Comparison of ENCODE assay signal across 8 cellular contexts in genomic region chr11:90222152-90222458, GRCh38. TPM values are rescaled to one million over a fixed set of nuclear protein-coding genes. Genes with fewer than 3 reads are reported as not detected.
DNase-seq lines count a peak whose midpoint lies in the region; ATAC-seq, FAIRE-seq and TF ChIP-seq lines count a peak whose summit lies in the region.

No MANE protein-coding gene starts in this region.

- no peaks in the 10 kb centered on the region for H3K9me3 ChIP-seq in CD8-positive, alpha-beta T cell (ENCODE audit: low read length)
- H3K9me3 ChIP-seq in HepG2 (ENCODE audit: low read length) (no peaks in the 10 kb centered on the region), tibial artery (no peaks in the 10 kb centered on the region)

- H3K27ac ChIP-seq in CD8-positive, alpha-beta T cell (ENCODE audit: low read depth, low read length), result peak overlapping the region; percentile 80
- H3K27ac ChIP-seq in angular gyrus (ENCODE audit: low read depth, low read length), result peak overlapping the region; percentile 99
- H3K27ac ChIP-seq in HepG2 (ENCODE audit: extremely low read length, insufficient read depth, low read length), result peak overlapping the region; percentile 76
- H3K27ac ChIP-seq in tibial artery, result peak overlapping the region; percentile 92 to 95

- FAIRE-seq in HepG2 (lab: Jason Lieb, UNC), result no peak

- peak overlapping the region; percentile 96 for H3K4me3 Mint-ChIP-seq in CD8-positive, alpha-beta T cell

- no peaks in the 10 kb centered on the region for H3K27me3 ChIP-seq in CD8-positive, alpha-beta T cell (ENCODE audit: insufficient read depth, low read length)
- H3K27me3 ChIP-seq in HepG2 (ENCODE audit: control insufficient read depth in 1 of 2, insufficient read depth in 2 of 2, low read length in 2 of 2) (no peaks in the 10 kb centered on the region; a peak in 1 of 5 replicates), tibial artery (no peaks in the 10 kb centered on the region)

- peaks cover 31% of the 10 kb centered on the region for H3K36me3 Mint-ChIP-seq in CD8-positive, alpha-beta T cell

- CTCF ChIA-PET in CD8-positive, alpha-beta T cell (lab: Charles Lee), result interaction anchor here (1.6 kb wide), 1 partner anchor 17 kb away, joined by 6 read pairs; no protein-coding TSS in a partner anchor
- CTCF ChIA-PET in HepG2 (lab: Yijun Ruan, JAX; ENCODE audit: low intra/inter-chr PET ratio, low total read pairs), result no interaction called here

- in situ Hi-C loops in HepG2 (cut with HindIII; ENCODE audit: extremely low pct_ligation_motif_present, low pct_unique_long_range_greater_than_20kb), result no loop called here

- intact Hi-C loops in CD8-positive, alpha-beta T cell (cut with DNase I, micrococcal nuclease), result loop anchor here in 1 of 2 experiments (10.0 kb wide), 1 partner anchor 1887 kb away; the partner anchor contains the start of gene CTSC
- intact Hi-C loops in HepG2 (cut with micrococcal nuclease; ENCODE audit: unreplicated experiment) (no loop called here), tibial artery (cut with DNase I; ENCODE audit: low total_unique reads) (no loop called here)

- BruUV-seq in HepG2 (replicated peaks; lab: Mats Ljungman, UMichigan), result no TSS peak

- peaks cover 58% of the 10 kb centered on the region for H3K79me2 ChIP-seq in HepG2 (ENCODE audit: insufficient read depth, low read length)

- no peak for DNase-seq in CD8-positive, alpha-beta T cell
- no peak for DNase-seq in HepG2 (ENCODE audit: low spot score)
- DNase-seq in tibial artery, result no peak
- no peak for DNase-seq in NCI-H128 (lab: John Stamatoyannopoulos, UW; ENCODE audit: unreplicated experiment)
- no peak for DNase-seq in effector CD8-positive, alpha-beta T cell (lab: John Stamatoyannopoulos, UW)

- peak overlapping the region; percentile 55 for H3K4me3 ChIP-seq in CD8-positive, alpha-beta T cell (ENCODE audit: low read depth, low read length)
- peak overlapping the region; percentile 80 to 83 (median 82) for H3K4me3 ChIP-seq in HepG2 (replicated peaks in 1 of 3; ENCODE audit: insufficient read depth in 1 of 3, low read depth in 2 of 3, low read length in 3 of 3)
- H3K4me3 ChIP-seq in tibial artery, result peak overlapping the region; percentile 79 to 96

- H3K4me1 ChIP-seq in CD8-positive, alpha-beta T cell (ENCODE audit: insufficient read depth, low read length), result peaks cover 36% of the 10 kb centered on the region
- peaks cover 32% of the 10 kb centered on the region for H3K4me1 ChIP-seq in HepG2 (ENCODE audit: insufficient read depth, low read length)
- peaks cover 0 to 36% (median 24%) of the 10 kb centered on the region in 4 donors for H3K4me1 ChIP-seq in tibial artery

- TF ChIP-seq RAD21 in HepG2 (CRISPR knock-in tag; IDR thresholded peaks at IDR 0.05), result no peak

- H3K27me3 Mint-ChIP-seq in CD8-positive, alpha-beta T cell (ENCODE audit: low read depth), result no peaks in the 10 kb centered on the region

- POLR2A ChIA-PET in CD8-positive, alpha-beta T cell (lab: Charles Lee), result interaction anchor here (1.9 kb wide), 1 partner anchor 12 kb away, joined by 5 read pairs; no protein-coding TSS in a partner anchor
- POLR2A ChIA-PET in HepG2 (lab: Yijun Ruan, JAX), result no interaction called here

- no peak for TF ChIP-seq POLR2A in HepG2 (IDR thresholded peaks at IDR 0.05; ENCODE audit: insufficient read depth in 1 of 2, low read depth in 2 of 2, low read length in 2 of 2)

- 4% methylated on average over 11 of the region's 11 CpGs for WGBS in HepG2 (ENCODE audit: low lambda C conversion rate)

- H4K20me1 ChIP-seq in HepG2 (ENCODE audit: insufficient read depth, low read length), result peaks cover 25% of the 10 kb centered on the region

- H3K27ac Mint-ChIP-seq in CD8-positive, alpha-beta T cell, result peak overlapping the region; percentile 95

- no peak for TF ChIP-seq CTCF in CD8-positive, alpha-beta T cell (IDR thresholded peaks at IDR 0.05)
- TF ChIP-seq CTCF in HepG2 (CRISPR knock-in tag; IDR thresholded peaks at IDR 0.05) (no peak), tibial artery (IDR thresholded peaks at IDR 0.05) (no peak)

- no peak overlapping the region for H2AFZ ChIP-seq in HepG2 (ENCODE audit: low read length)

- H3K9me3 Mint-ChIP-seq in CD8-positive, alpha-beta T cell, result no peaks in the 10 kb centered on the region

- H3K36me3 ChIP-seq in CD8-positive, alpha-beta T cell (ENCODE audit: insufficient read depth, low read length), result no peaks in the 10 kb centered on the region
- H3K36me3 ChIP-seq in HepG2 (replicated peaks in 1 of 2; ENCODE audit: control insufficient read depth in 1 of 2, insufficient read depth in 2 of 2, low read length in 2 of 2) (peaks cover 0 to 5% of the 10 kb centered on the region in 2 experiments; a peak in 2 of 5 replicates), tibial artery (no peaks in the 10 kb centered on the region)

- TF ChIP-seq EP300 in HepG2 (IDR thresholded peaks at IDR 0.05; ENCODE audit: low read depth in 2 of 2, low read length in 2 of 2) (no peak), HepG2 (CRISPR knock-in tag; IDR thresholded peaks at IDR 0.05; ENCODE audit: borderline replicate concordance) (no peak)

- H3K9ac ChIP-seq in HepG2 (ENCODE audit: insufficient read depth, low read depth, low read length), result peak overlapping the region; percentile 85

- peaks cover 60% of the 10 kb centered on the region for H3K4me1 Mint-ChIP-seq in CD8-positive, alpha-beta T cell (ENCODE audit: low read depth)

- peak overlapping the region; percentile 90 for H3K4me2 ChIP-seq in HepG2 (ENCODE audit: low read depth, low read length)

- peak; percentile 3 for ATAC-seq in CD8-positive, alpha-beta T cell
- ATAC-seq in HG02798 (IDR thresholded peaks at IDR 0.05; ENCODE audit: poor library complexity, unreplicated experiment) (peak; percentile 13), HepG2 (peak; percentile 67; the same call in 2 of the 3 replicates), HG03095 (IDR thresholded peaks at IDR 0.05; ENCODE audit: unreplicated experiment) (no peak)

TF ChIP-seq in HepG2, 621 proteins besides CTCF, POLR2A, EP300 and RAD21:
- TF ChIP-seq ZNF138 (CRISPR knock-in tag; IDR thresholded peaks at IDR 0.05; ENCODE audit: low read depth) (0 out of 2 replicates have a peak, but pooled peaks have one; percentile 10), KLF15 (CRISPR knock-in tag; IDR thresholded peaks at IDR 0.05; ENCODE audit: borderline replicate concordance) (no peak), ZMAT3 (CRISPR knock-in tag; conservative IDR thresholded peaks at IDR 0.05) (no peak)

RNA-seq across cellular contexts. Expression of gene CHORDC1, which starts 0.7 kb away (rescaled TPM):
- total RNA-seq in CD8-positive, alpha-beta T cell, result 10 to 100 TPM; 83.3 to 83.8 TPM
- total RNA-seq in HepG2 (2016; rRNA removed; fragmentation: Illumina TruSeq; extraction: Trizol), result 73.5 and 120 TPM in 2 replicates
- 8.6 and 12.4 TPM in 2 replicates for total RNA-seq in HepG2 (2016; cell fraction: cytosol; rRNA removed; fragmentation: Illumina TruSeq; extraction: Trizol; ENCODE audit: low read depth)
- 77.7 and 131 TPM in 2 replicates for total RNA-seq in HepG2 (2016; cell fraction: insoluble cytoplasmic fraction; rRNA removed; fragmentation: Illumina TruSeq; extraction: Trizol)
- total RNA-seq in HepG2 (2016; cell fraction: membrane; rRNA removed; fragmentation: Illumina TruSeq; extraction: Trizol), result 21.5 and 21.9 TPM in 2 replicates
- 61.7 and 64.3 TPM in 2 replicates for total RNA-seq in HepG2 (2016; cell fraction: nucleus; rRNA removed; fragmentation: Illumina TruSeq; extraction: Trizol)
- 16.8 and 19.1 TPM in 2 replicates for polyA plus RNA-seq in HepG2 (2011; rRNA removed)
- 14.7 and 23.5 TPM in 2 replicates for polyA plus RNA-seq in HepG2 (2011; cell fraction: cytosol; rRNA removed)
- polyA plus RNA-seq in HepG2 (2011; cell fraction: nucleus; rRNA removed), result 14.9 and 17.8 TPM in 2 replicates
- 21.4 and 44.2 TPM in 2 replicates for polyA plus RNA-seq in HepG2 (2012)
- polyA plus RNA-seq in HepG2 (2016; cell fraction: cytosol; fragmentation: Illumina TruSeq; extraction: Trizol; ENCODE audit: low read depth), result 5.1 and 6.2 TPM in 2 replicates
- polyA plus RNA-seq in HepG2 (2016; cell fraction: insoluble cytoplasmic fraction; fragmentation: Illumina TruSeq; extraction: Trizol; ENCODE audit: low read depth), result 159 and 173 TPM in 2 replicates
- polyA plus RNA-seq in HepG2 (2016; cell fraction: membrane; fragmentation: Illumina TruSeq; extraction: Trizol; ENCODE audit: low read depth), result 13.2 and 13.9 TPM in 2 replicates
- 94.3 and 97.6 TPM in 2 replicates for polyA plus RNA-seq in HepG2 (2016; cell fraction: nucleus; fragmentation: Illumina TruSeq; extraction: Trizol; ENCODE audit: insufficient read depth, low read depth)
- polyA minus RNA-seq in HepG2 (2011; rRNA and poly(A)+ RNA removed; ENCODE audit: low replicate concordance), result 46.2 and 154 TPM in 2 replicates
- polyA minus RNA-seq in HepG2 (2011; cell fraction: cytosol; rRNA and poly(A)+ RNA removed), result 10.7 and 16.1 TPM in 2 replicates
- polyA minus RNA-seq in HepG2 (2011; cell fraction: nucleus; rRNA and poly(A)+ RNA removed), result 93.9 and 120 TPM in 2 replicates
